Comparison of ENCODE assay signal across 8 cellular contexts in genomic region chr1:151459331-151460046, GRCh38.
DNase-seq lines count a peak whose midpoint lies in the region; ATAC-seq and TF ChIP-seq lines count a peak whose summit lies in the region.

Gene POGZ (minus strand): TSS chr1:151459494. CDS start chr1:151442204, 17,290 bp downstream.

- peak within 1 kb of the TSS; percentile 85 for H3K27ac ChIP-seq in cingulate gyrus (ENCODE audit: low read depth, low read length)

- peak; percentile 52 for TF ChIP-seq POLR2A in GM19193 (IDR thresholded peaks at IDR 0.05; ENCODE audit: extremely low read depth, insufficient read depth, insufficient read length)

- DNase-seq in AG08395 (ENCODE audit: low spot score) (peak; percentile 96), NCI-H526 treated with DMSO at 0.1 percent for 48 hours (lab: John Stamatoyannopoulos, UW) (peak; percentile 98), kidney tubule cell (ENCODE audit: low spot score) (peak; percentile 96)
- peak; percentile 97 for DNase-seq in activated CD4-positive, alpha-beta T cell treated with anti-CD3 and anti-CD28 coated beads for 48 hours
- DNase-seq in stimulated activated CD4-positive, alpha-beta T cell treated with anti-CD3 and anti-CD28 coated beads, Interleukin-1b, Interleukin-23, amount 100 ng/mL, for 1 hour (ENCODE audit: low read depth in 2 of 2) = peak; percentile 85 to 87

- ATAC-seq in HG03457 (IDR thresholded peaks at IDR 0.05; ENCODE audit: unreplicated experiment) = peak; percentile 44

Comparison
In these comparisons a context has a peak if more than half of its experiments do, and no peak if none do; other contexts are left out.
1. Peak in every context shown above with its lines: DNase-seq, ATAC-seq and H3K27ac ChIP-seq.